2 cellular contexts compared by ENCODE assay signal in the genomic region with DNA sequence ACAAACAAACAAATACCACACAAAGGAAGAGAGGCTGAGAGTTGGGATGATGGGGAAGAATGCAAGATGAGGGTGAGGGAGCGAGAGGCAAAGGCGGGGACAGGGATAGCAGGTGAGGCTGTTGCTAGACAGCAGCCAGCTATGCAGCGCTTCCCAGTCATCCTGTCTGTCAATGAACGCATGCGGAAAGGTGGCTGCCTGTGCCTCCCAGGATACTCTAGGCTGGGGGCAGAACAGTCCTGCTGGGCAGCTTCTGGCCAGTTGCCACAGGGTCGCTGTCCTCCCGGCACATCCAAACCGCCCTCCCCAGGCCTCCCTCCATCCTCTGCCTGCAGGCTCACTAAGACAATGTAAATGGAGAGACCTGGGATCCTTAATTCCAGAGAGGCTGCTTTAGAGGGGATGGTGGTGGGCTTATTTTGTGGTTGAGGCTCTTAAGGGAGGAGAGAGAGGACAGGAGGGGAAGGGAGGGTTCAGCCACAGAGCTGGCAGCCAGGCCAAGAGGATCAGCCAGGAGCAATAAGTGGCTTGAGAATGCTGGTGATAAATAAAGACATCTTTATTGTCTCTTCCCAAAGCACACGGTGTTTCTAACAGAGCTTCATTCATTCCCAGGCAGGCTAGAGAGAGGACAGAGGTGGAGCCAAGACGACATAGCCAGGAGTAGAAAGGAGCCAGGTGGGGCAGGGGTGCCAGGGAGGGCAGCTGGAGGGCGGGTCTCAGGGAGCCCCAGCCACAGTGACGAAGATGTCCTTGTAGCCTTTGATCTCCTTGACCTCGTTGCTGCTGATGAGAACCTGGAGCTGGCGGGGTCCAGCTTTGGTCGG.
TF ChIP-seq lines count a peak whose summit lies in the region.

No MANE protein-coding gene starts in this region.

TF ChIP-seq in GM23338, 12 proteins besides CTCF, POLR2A, EP300 and RAD21 (continues in another document):
- TF ChIP-seq, protein P1, sequence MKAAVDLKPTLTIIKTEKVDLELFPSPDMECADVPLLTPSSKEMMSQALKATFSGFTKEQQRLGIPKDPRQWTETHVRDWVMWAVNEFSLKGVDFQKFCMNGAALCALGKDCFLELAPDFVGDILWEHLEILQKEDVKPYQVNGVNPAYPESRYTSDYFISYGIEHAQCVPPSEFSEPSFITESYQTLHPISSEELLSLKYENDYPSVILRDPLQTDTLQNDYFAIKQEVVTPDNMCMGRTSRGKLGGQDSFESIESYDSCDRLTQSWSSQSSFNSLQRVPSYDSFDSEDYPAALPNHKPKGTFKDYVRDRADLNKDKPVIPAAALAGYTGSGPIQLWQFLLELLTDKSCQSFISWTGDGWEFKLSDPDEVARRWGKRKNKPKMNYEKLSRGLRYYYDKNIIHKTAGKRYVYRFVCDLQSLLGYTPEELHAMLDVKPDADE (IDR thresholded peaks at IDR 0.05), result no peak
- no peak for TF ChIP-seq ZNF114 (CRISPR knock-in tag; IDR thresholded peaks at IDR 0.05)
- no peak for TF ChIP-seq JUNB (IDR thresholded peaks at IDR 0.05; ENCODE audit: unreplicated experiment)
- no peak for TF ChIP-seq EZH2 (IDR thresholded peaks at IDR 0.05; ENCODE audit: low read depth, unreplicated experiment)
- TF ChIP-seq CREB1 (CRISPR knock-in tag; IDR thresholded peaks at IDR 0.05; ENCODE audit: low read depth), result no peak
- TF ChIP-seq, protein P2, sequence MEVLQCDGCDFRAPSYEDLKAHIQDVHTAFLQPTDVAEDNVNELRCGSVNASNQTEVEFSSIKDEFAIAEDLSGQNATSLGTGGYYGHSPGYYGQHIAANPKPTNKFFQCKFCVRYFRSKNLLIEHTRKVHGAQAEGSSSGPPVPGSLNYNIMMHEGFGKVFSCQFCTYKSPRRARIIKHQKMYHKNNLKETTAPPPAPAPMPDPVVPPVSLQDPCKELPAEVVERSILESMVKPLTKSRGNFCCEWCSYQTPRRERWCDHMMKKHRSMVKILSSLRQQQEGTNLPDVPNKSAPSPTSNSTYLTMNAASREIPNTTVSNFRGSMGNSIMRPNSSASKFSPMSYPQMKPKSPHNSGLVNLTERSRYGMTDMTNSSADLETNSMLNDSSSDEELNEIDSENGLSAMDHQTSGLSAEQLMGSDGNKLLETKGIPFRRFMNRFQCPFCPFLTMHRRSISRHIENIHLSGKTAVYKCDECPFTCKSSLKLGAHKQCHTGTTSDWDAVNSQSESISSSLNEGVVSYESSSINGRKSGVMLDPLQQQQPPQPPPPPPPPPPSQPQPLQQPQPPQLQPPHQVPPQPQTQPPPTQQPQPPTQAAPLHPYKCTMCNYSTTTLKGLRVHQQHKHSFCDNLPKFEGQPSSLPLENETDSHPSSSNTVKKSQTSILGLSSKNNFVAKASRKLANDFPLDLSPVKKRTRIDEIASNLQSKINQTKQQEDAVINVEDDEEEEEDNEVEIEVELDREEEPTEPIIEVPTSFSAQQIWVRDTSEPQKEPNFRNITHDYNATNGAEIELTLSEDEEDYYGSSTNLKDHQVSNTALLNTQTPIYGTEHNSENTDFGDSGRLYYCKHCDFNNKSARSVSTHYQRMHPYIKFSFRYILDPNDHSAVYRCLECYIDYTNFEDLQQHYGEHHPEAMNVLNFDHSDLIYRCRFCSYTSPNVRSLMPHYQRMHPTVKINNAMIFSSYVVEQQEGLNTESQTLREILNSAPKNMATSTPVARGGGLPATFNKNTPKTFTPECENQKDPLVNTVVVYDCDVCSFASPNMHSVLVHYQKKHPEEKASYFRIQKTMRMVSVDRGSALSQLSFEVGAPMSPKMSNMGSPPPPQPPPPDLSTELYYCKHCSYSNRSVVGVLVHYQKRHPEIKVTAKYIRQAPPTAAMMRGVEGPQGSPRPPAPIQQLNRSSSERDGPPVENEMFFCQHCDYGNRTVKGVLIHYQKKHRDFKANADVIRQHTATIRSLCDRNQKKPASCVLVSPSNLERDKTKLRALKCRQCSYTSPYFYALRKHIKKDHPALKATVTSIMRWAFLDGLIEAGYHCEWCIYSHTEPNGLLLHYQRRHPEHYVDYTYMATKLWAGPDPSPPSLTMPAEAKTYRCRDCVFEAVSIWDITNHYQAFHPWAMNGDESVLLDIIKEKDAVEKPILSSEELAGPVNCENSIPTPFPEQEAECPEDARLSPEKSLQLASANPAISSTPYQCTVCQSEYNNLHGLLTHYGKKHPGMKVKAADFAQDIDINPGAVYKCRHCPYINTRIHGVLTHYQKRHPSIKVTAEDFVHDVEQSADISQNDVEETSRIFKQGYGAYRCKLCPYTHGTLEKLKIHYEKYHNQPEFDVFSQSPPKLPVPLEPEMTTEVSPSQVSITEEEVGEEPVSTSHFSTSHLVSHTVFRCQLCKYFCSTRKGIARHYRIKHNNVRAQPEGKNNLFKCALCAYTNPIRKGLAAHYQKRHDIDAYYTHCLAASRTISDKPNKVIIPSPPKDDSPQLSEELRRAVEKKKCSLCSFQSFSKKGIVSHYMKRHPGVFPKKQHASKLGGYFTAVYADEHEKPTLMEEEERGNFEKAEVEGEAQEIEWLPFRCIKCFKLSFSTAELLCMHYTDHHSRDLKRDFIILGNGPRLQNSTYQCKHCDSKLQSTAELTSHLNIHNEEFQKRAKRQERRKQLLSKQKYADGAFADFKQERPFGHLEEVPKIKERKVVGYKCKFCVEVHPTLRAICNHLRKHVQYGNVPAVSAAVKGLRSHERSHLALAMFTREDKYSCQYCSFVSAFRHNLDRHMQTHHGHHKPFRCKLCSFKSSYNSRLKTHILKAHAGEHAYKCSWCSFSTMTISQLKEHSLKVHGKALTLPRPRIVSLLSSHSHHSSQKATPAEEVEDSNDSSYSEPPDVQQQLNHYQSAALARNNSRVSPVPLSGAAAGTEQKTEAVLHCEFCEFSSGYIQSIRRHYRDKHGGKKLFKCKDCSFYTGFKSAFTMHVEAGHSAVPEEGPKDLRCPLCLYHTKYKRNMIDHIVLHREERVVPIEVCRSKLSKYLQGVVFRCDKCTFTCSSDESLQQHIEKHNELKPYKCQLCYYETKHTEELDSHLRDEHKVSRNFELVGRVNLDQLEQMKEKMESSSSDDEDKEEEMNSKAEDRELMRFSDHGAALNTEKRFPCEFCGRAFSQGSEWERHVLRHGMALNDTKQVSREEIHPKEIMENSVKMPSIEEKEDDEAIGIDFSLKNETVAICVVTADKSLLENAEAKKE (CRISPR knock-in tag; IDR thresholded peaks at IDR 0.05), result no peak
- TF ChIP-seq, protein P3, sequence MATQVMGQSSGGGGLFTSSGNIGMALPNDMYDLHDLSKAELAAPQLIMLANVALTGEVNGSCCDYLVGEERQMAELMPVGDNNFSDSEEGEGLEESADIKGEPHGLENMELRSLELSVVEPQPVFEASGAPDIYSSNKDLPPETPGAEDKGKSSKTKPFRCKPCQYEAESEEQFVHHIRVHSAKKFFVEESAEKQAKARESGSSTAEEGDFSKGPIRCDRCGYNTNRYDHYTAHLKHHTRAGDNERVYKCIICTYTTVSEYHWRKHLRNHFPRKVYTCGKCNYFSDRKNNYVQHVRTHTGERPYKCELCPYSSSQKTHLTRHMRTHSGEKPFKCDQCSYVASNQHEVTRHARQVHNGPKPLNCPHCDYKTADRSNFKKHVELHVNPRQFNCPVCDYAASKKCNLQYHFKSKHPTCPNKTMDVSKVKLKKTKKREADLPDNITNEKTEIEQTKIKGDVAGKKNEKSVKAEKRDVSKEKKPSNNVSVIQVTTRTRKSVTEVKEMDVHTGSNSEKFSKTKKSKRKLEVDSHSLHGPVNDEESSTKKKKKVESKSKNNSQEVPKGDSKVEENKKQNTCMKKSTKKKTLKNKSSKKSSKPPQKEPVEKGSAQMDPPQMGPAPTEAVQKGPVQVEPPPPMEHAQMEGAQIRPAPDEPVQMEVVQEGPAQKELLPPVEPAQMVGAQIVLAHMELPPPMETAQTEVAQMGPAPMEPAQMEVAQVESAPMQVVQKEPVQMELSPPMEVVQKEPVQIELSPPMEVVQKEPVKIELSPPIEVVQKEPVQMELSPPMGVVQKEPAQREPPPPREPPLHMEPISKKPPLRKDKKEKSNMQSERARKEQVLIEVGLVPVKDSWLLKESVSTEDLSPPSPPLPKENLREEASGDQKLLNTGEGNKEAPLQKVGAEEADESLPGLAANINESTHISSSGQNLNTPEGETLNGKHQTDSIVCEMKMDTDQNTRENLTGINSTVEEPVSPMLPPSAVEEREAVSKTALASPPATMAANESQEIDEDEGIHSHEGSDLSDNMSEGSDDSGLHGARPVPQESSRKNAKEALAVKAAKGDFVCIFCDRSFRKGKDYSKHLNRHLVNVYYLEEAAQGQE (IDR thresholded peaks at IDR 0.05; ENCODE audit: unreplicated experiment), result no peak

TF ChIP-seq in H1, 55 proteins besides CTCF, POLR2A, EP300 and RAD21:
- TF ChIP-seq ZNF274 (IDR thresholded peaks at IDR 0.05; ENCODE audit: borderline replicate concordance, extremely low read depth, low read length) (no peak), EZH2 (IDR thresholded peaks at IDR 0.05; ENCODE audit: low read depth, low read length, severe bottlenecking) (no peak), KDM1A (IDR thresholded peaks at IDR 0.05; ENCODE audit: borderline replicate concordance, low read length) (no peak), CEBPB (IDR thresholded peaks at IDR 0.05; ENCODE audit: low read depth, low read length) (no peak), NANOG (IDR thresholded peaks at IDR 0.05; ENCODE audit: insufficient read depth, low read depth, low read length, poor library complexity, severe bottlenecking) (no peak), SP4 (IDR thresholded peaks at IDR 0.05; ENCODE audit: low read length) (no peak), MAFK (IDR thresholded peaks at IDR 0.05; ENCODE audit: low read depth, low read length) (no peak), JUND (IDR thresholded peaks at IDR 0.05; ENCODE audit: low read length) (no peak), SIRT6 (IDR thresholded peaks at IDR 0.05; ENCODE audit: low read length) (no peak), TEAD4 (IDR thresholded peaks at IDR 0.05; ENCODE audit: low read depth, low read length) (no peak), GABPA (IDR thresholded peaks at IDR 0.05; ENCODE audit: borderline replicate concordance, insufficient read depth, low read length) (no peak), HDAC6 (IDR thresholded peaks at IDR 0.05; ENCODE audit: low read depth, low read length) (no peak), RBBP5 (IDR thresholded peaks at IDR 0.05; ENCODE audit: borderline replicate concordance, low read depth, low read length) (no peak)
- TF ChIP-seq, protein P4, sequence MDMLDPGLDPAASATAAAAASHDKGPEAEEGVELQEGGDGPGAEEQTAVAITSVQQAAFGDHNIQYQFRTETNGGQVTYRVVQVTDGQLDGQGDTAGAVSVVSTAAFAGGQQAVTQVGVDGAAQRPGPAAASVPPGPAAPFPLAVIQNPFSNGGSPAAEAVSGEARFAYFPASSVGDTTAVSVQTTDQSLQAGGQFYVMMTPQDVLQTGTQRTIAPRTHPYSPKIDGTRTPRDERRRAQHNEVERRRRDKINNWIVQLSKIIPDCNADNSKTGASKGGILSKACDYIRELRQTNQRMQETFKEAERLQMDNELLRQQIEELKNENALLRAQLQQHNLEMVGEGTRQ (IDR thresholded peaks at IDR 0.05; ENCODE audit: low read length), result no peak
